8 cellular contexts compared by ENCODE assay signal in genomic region chr18:76349067-76349715, GRCh38.
A peak's percentile ranks its signal among the peaks of the same experiment; 100 is the strongest.
DNase-seq lines count a peak whose midpoint lies in the region; ATAC-seq and TF ChIP-seq lines count a peak whose summit lies in the region.

No MANE protein-coding gene starts in this region.

- H3K27me3 Mint-ChIP-seq in natural killer cell (ENCODE audit: low read depth in 2 of 2) = peaks cover 3 to 8% of the 10 kb centered on the region in 2 donors

- H3K4me3 Mint-ChIP-seq in natural killer cell = no peak overlapping the region

- peaks cover 2% of the 10 kb centered on the region; the same call in 1 of the 2 replicates for H3K36me3 ChIP-seq in HUES6 (ENCODE audit: control insufficient read depth, insufficient read depth, low read length)

- H3K9me3 Mint-ChIP-seq in natural killer cell = peaks cover 0 to 2% of the 10 kb centered on the region in 2 donors

- DNase-seq in Ammon's horn (ENCODE audit: low spot score) (peak; percentile 82), NOMO-1 treated with dmso at 0.1 percent for 144 hours (lab: John Stamatoyannopoulos, UW; ENCODE audit: unreplicated experiment) (peak; percentile 23), natural killer cell (peak; percentile 47)
- peak; percentile 76 for DNase-seq in activated CD8-positive, alpha-beta memory T cell treated with anti-CD3 and anti-CD28 coated beads, Interleukin-2, amount 50 U/mL, for 48 hours
- peak; percentile 68 for DNase-seq in stimulated activated naive CD8-positive, alpha-beta T cell treated with anti-CD3 and anti-CD28 coated beads, Interleukin-15, Interleukin-2, amounts not matched to agents 100 U/mL and 50 U/mL, for 24 hours

- no peak overlapping the region for H3K9ac ChIP-seq in HUES6 (ENCODE audit: low read length)

- H3K27ac Mint-ChIP-seq in natural killer cell = no peak overlapping the region

- peak overlapping the region; percentile 24 for H3K4me3 ChIP-seq in HUES6 (ENCODE audit: low read depth, low read length)

- TF ChIP-seq CTCF in natural killer cell (IDR thresholded peaks at IDR 0.05) = peak; percentile 86

- intact Hi-C loops in natural killer cell (cut with micrococcal nuclease) = loop anchor here (5.0 kb wide), 1 partner anchor 1697 kb away; no protein-coding TSS in a partner anchor

- H3K27ac ChIP-seq in HUES6 (ENCODE audit: low read depth, low read length) = no peak overlapping the region

- peaks cover 8 to 9% of the 10 kb centered on the region in 2 donors for H3K4me1 Mint-ChIP-seq in natural killer cell

- H3K9me3 ChIP-seq in HUES6 (ENCODE audit: control insufficient read depth, insufficient read depth, low read depth, low read length) = peaks cover 9% of the 10 kb centered on the region

- no peaks in the 10 kb centered on the region for H3K27me3 ChIP-seq in HUES6 (ENCODE audit: control insufficient read depth, insufficient read depth, low read length)

- ATAC-seq in GM19035 (IDR thresholded peaks at IDR 0.05; ENCODE audit: unreplicated experiment) = peak; percentile 69
- peak; percentile 48 for ATAC-seq in esophagus mucosa
- ATAC-seq in natural killer cell = peak; percentile 47 to 73 (median 64)
- no peak for ATAC-seq in stimulated activated naive CD8-positive, alpha-beta T cell treated with anti-CD3 and anti-CD28 coated beads, Interleukin-15, Interleukin-2, amounts not matched to agents 100 U/mL and 50 U/mL, for 24 hours

- peaks cover 16% of the 10 kb centered on the region for H3K4me1 ChIP-seq in HUES6 (ENCODE audit: control insufficient read depth, insufficient read depth, low read length)

- H3K36me3 Mint-ChIP-seq in natural killer cell = no peaks in the 10 kb centered on the region

Comparison
In these comparisons a context has a peak if more than half of its experiments do, and no peak if none do; other contexts are left out.
1. DNase-seq: peak in every context shown above with its lines; median percentile 82 in Ammon's horn; 76 in activated CD8-positive, alpha-beta memory T cell treated with anti-CD3 and anti-CD28 coated beads, Interleukin-2, amount 50 U/mL, for 48 hours; 68 in stimulated activated naive CD8-positive, alpha-beta T cell treated with anti-CD3 and anti-CD28 coated beads, Interleukin-15, Interleukin-2, amounts not matched to agents 100 U/mL and 50 U/mL, for 24 hours; 47 in natural killer cell; 23 in NOMO-1 treated with dmso at 0.1 percent for 144 hours.